In genomic region chr3:127834771-127835170, GRCh38 we compare ENCODE assay signal across 17 cellular contexts. TPM values are rescaled to one million over a fixed set of nuclear protein-coding genes. Genes with fewer than 3 reads are reported as not detected.
DNase-seq lines count a peak whose midpoint lies in the region; ATAC-seq, FAIRE-seq and TF ChIP-seq lines count a peak whose summit lies in the region.
"Had no signal": no experiment of that assay in that cellular context is flagged by ENCODE, and none has a peak within 500 bp of the region (broad histone marks: within the 10 kb centered on the region; RNA-seq: fewer than 3 reads in every experiment).

No MANE protein-coding gene starts in this region.

- H3K4me2 ChIP-seq in Karpas-422 (ENCODE audit: low read depth, low read length, poor library complexity, severe bottlenecking) = peak overlapping the region; percentile 3

- no peak overlapping the region for H3K9ac ChIP-seq in Karpas-422 (ENCODE audit: low read length)

- peaks cover 52% of the 10 kb centered on the region for H3K4me1 ChIP-seq in Karpas-422 (ENCODE audit: low read length)
- H3K4me1 ChIP-seq: body of pancreas had no signal

- DNase-seq in GM12864 (ENCODE audit: low read depth) (no peak), GM19239 (ENCODE audit: insufficient read length, low spot score) (no peak), Karpas-422 (no peak), HCEC 1CT (no peak), NCI-H524 (lab: John Stamatoyannopoulos, UW) (no peak), foreskin melanocyte (no peak)
- DNase-seq: activated CD4-positive, alpha-beta memory T cell treated with anti-CD3 and anti-CD28 coated beads, Interleukin-2, amount 10 ng/mL, durations not matched to agents 7 days and 5 days; activated T-cell treated with anti-CD3 and anti-CD28 coated beads, Interleukin-2, amount 50 U/mL, for 4 hours; body of pancreas; CD4-positive, alpha-beta T cell; DND-41; NCI-H1417 treated with DMSO at 0.1 percent for 48 hours; NCI-H2171 had no signal

- H3K27ac ChIP-seq in Karpas-422 (ENCODE audit: low read length) = no peak overlapping the region
- H3K27ac ChIP-seq: body of pancreas, VCaP had no signal

- peaks cover 7% of the 10 kb centered on the region for H3K9me3 ChIP-seq in Karpas-422 (ENCODE audit: low read length)
- H3K9me3 ChIP-seq: body of pancreas had no signal

- peak; percentile 18 for ATAC-seq in HG02763 (IDR thresholded peaks at IDR 0.05; ENCODE audit: unreplicated experiment)
- no peak for ATAC-seq in GM21367 (IDR thresholded peaks at IDR 0.05; ENCODE audit: unreplicated experiment)
- ATAC-seq: activated T-cell treated with anti-CD3 and anti-CD28 coated beads, Interleukin-2, amount 50 U/mL, for 4 hours; body of pancreas had no signal

- no peaks in the 10 kb centered on the region for H3K79me2 ChIP-seq in Karpas-422 (ENCODE audit: low read length)

- H3K27me3 ChIP-seq in Karpas-422 (ENCODE audit: low read length) = no peaks in the 10 kb centered on the region
- H3K27me3 ChIP-seq: body of pancreas had no signal

- peak; percentile 89 for FAIRE-seq in GM19239 (lab: Jason Lieb, UNC)
- FAIRE-seq: H54 had no signal

- no peak for TF ChIP-seq CTCF in GM12864 (IDR thresholded peaks at IDR 0.05; ENCODE audit: low read depth, low read length, missing control alignments)

- H3K9me2 ChIP-seq in Karpas-422 (replicated peaks; ENCODE audit: insufficient read depth, low read length) = no peaks in the 10 kb centered on the region

- H3K4me3 ChIP-seq in GM12864 (ENCODE audit: low read depth, low read length) (peak overlapping the region; percentile 36), Karpas-422 (ENCODE audit: low read length) (no peak overlapping the region)
- H3K4me3 ChIP-seq: body of pancreas had no signal

- H3K36me3 ChIP-seq in Karpas-422 (ENCODE audit: insufficient read depth, low read length) = peaks cover 5% of the 10 kb centered on the region; the same call in 1 of the 2 replicates

- H4K20me1 ChIP-seq in Karpas-422 (ENCODE audit: insufficient read depth, low read depth, low read length) = no peaks in the 10 kb centered on the region

- no peak overlapping the region for H2AFZ ChIP-seq in Karpas-422 (ENCODE audit: low read length)

RNA-seq across cellular contexts. Expression of gene MGLL, which starts 12.5 kb away (rescaled TPM):
- total RNA-seq in Karpas-422 (2014; rRNA removed; shearing (Covaris generic); ENCODE audit: low replicate concordance) = 58.0 and 63.3 TPM in 2 replicates
